Comparison of ENCODE assay signal across 13 cellular contexts in the genomic region with DNA sequence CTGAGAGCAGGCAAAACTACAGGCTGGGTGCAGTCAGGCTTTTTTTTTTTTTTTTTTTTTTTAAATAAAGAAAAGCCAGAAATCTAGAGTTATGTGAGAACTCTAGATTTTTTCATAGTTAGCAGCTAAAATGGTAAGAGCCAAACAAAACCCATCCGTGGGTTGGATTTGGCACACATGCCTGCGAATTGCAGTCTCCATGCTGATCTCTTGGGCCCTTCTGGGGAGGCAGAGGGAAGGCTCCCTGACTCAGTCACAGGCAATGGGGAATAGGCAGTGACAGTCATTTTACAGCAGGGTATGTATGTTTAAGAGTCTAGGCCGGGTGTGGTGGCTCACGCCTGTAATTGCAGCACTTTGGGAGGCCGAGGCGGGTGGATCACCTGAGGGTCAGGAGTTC. TPM values are rescaled to one million over a fixed set of nuclear protein-coding genes. Genes with fewer than 3 reads are reported as not detected.
A peak's percentile ranks its signal among the peaks of the same experiment; 100 is the strongest.
DNase-seq lines count a peak whose midpoint lies in the region; ATAC-seq and TF ChIP-seq lines count a peak whose summit lies in the region.
"Had no signal": no experiment of that assay in that cellular context is flagged by ENCODE, and none has a peak within 500 bp of the region (broad histone marks: within the 10 kb centered on the region; RNA-seq: fewer than 3 reads in every experiment).

No MANE protein-coding gene starts in this region.

- intact Hi-C loops in activated CD8-positive, alpha-beta T cell treated with anti-CD3 and anti-CD28 coated beads for 36 hours (cut with micrococcal nuclease) = no loop called here
- intact Hi-C loops in left colon (cut with DNase I, micrococcal nuclease) = no loop called here

- H3K36me3 Mint-ChIP-seq in stimulated activated naive CD8-positive, alpha-beta T cell treated with anti-CD3 and anti-CD28 coated beads, Interleukin-15, Interleukin-2, amounts not matched to agents 100 ng/mL and 50 ng/mL, for 24 hours (ENCODE audit: low read depth) = peaks cover 58% of the 10 kb centered on the region
- peaks cover 54% of the 10 kb centered on the region for H3K36me3 Mint-ChIP-seq in activated CD8-positive, alpha-beta T cell treated with anti-CD3 and anti-CD28 coated beads for 36 hours (ENCODE audit: low read depth)
- H3K36me3 Mint-ChIP-seq in type B pancreatic cell = peaks cover 39% of the 10 kb centered on the region

- peak overlapping the region; percentile 90 for H3K4me3 Mint-ChIP-seq in stimulated activated naive CD8-positive, alpha-beta T cell treated with anti-CD3 and anti-CD28 coated beads, Interleukin-15, Interleukin-2, amounts not matched to agents 100 ng/mL and 50 ng/mL, for 24 hours
- peak overlapping the region; percentile 97 for H3K4me3 Mint-ChIP-seq in activated CD8-positive, alpha-beta T cell treated with anti-CD3 and anti-CD28 coated beads for 36 hours
- H3K4me3 Mint-ChIP-seq in type B pancreatic cell = peak overlapping the region; percentile 44

- H3K4me1 Mint-ChIP-seq in stimulated activated naive CD8-positive, alpha-beta T cell treated with anti-CD3 and anti-CD28 coated beads, Interleukin-15, Interleukin-2, amounts not matched to agents 100 ng/mL and 50 ng/mL, for 24 hours (ENCODE audit: low read depth) = peaks cover 77% of the 10 kb centered on the region
- peaks cover 54% of the 10 kb centered on the region for H3K4me1 Mint-ChIP-seq in activated CD8-positive, alpha-beta T cell treated with anti-CD3 and anti-CD28 coated beads for 36 hours (ENCODE audit: low read depth)
- peaks cover 33% of the 10 kb centered on the region for H3K4me1 Mint-ChIP-seq in type B pancreatic cell (ENCODE audit: unreplicated experiment)

- H3K9me3 Mint-ChIP-seq in stimulated activated naive CD8-positive, alpha-beta T cell treated with anti-CD3 and anti-CD28 coated beads, Interleukin-15, Interleukin-2, amounts not matched to agents 100 ng/mL and 50 ng/mL, for 24 hours = no peaks in the 10 kb centered on the region
- H3K9me3 Mint-ChIP-seq in activated CD8-positive, alpha-beta T cell treated with anti-CD3 and anti-CD28 coated beads for 36 hours = no peaks in the 10 kb centered on the region
- no peaks in the 10 kb centered on the region for H3K9me3 Mint-ChIP-seq in type B pancreatic cell
- H3K9me3 Mint-ChIP-seq: effector memory CD8-positive, alpha-beta T cell had no signal

- no peak for ATAC-seq in stimulated activated naive CD8-positive, alpha-beta T cell treated with anti-CD3 and anti-CD28 coated beads, Interleukin-15, Interleukin-2, amounts not matched to agents 100 U/mL and 50 U/mL, for 24 hours
- ATAC-seq in activated CD8-positive, alpha-beta T cell treated with anti-CD3 and anti-CD28 coated beads for 36 hours = no peak
- ATAC-seq in left colon = no peak
- ATAC-seq: effector memory CD8-positive, alpha-beta T cell had no signal

- H3K4me3 ChIP-seq in fibroblast of the aortic adventitia (ENCODE audit: low read depth, low read length) = peak overlapping the region; percentile 65

- TF ChIP-seq CTCF in activated CD8-positive, alpha-beta T cell treated with anti-CD3 and anti-CD28 coated beads for 36 hours (IDR thresholded peaks at IDR 0.05) = no peak
- TF ChIP-seq CTCF in fibroblast of the aortic adventitia (IDR thresholded peaks at IDR 0.05; ENCODE audit: insufficient read depth, low read length) = no peak
- no peak for TF ChIP-seq CTCF in type B pancreatic cell (conservative IDR thresholded peaks at IDR 0.05)

- POLR2A ChIA-PET in activated CD8-positive, alpha-beta T cell treated with anti-CD3 and anti-CD28 coated beads for 36 hours (lab: Charles Lee) = interaction anchor here (1.0 to 8.2 kb wide), 5 partner anchors 15 to 109 kb away, joined by 3 to 141 read pairs (median 4); a partner anchor contains a TSS

- H3K27me3 Mint-ChIP-seq in stimulated activated naive CD8-positive, alpha-beta T cell treated with anti-CD3 and anti-CD28 coated beads, Interleukin-15, Interleukin-2, amounts not matched to agents 100 ng/mL and 50 ng/mL, for 24 hours = no peaks in the 10 kb centered on the region
- no peaks in the 10 kb centered on the region for H3K27me3 Mint-ChIP-seq in activated CD8-positive, alpha-beta T cell treated with anti-CD3 and anti-CD28 coated beads for 36 hours
- no peaks in the 10 kb centered on the region for H3K27me3 Mint-ChIP-seq in type B pancreatic cell
- H3K27me3 Mint-ChIP-seq: effector memory CD8-positive, alpha-beta T cell had no signal

- DNase-seq in stimulated activated naive CD8-positive, alpha-beta T cell treated with anti-CD3 and anti-CD28 coated beads, Interleukin-15, Interleukin-2, amounts not matched to agents 100 U/mL and 50 U/mL, for 24 hours = no peak
- DNase-seq in activated CD8-positive, alpha-beta T cell treated with anti-CD3 and anti-CD28 coated beads for 36 hours = no peak
- DNase-seq in fibroblast of the aortic adventitia (ENCODE audit: low read depth) = peak; percentile 53
- DNase-seq in type B pancreatic cell (ENCODE audit: extremely low spot score, unreplicated experiment) = no peak
- no peak for DNase-seq in left colon
- DNase-seq in cortex of kidney (lab: John Stamatoyannopoulos, UW) = no peak
- DNase-seq in NCI-H748 treated with DMSO at 0.1 percent for 48 hours (lab: John Stamatoyannopoulos, UW) = no peak
- DNase-seq: effector memory CD8-positive, alpha-beta T cell; MG63; NCI-H526 treated with DMSO at 0.1 percent for 48 hours had no signal

- CTCF ChIA-PET in activated CD8-positive, alpha-beta T cell treated with anti-CD3 and anti-CD28 coated beads for 36 hours (lab: Charles Lee) = interaction anchor here (1.1 to 1.2 kb wide), 3 partner anchors 54 to 74 kb away, joined by 3 to 4 read pairs (median 3); a partner anchor contains a TSS

- peak overlapping the region; percentile 96 for H3K27ac Mint-ChIP-seq in stimulated activated naive CD8-positive, alpha-beta T cell treated with anti-CD3 and anti-CD28 coated beads, Interleukin-15, Interleukin-2, amounts not matched to agents 100 ng/mL and 50 ng/mL, for 24 hours
- peak overlapping the region; percentile 41 for H3K27ac Mint-ChIP-seq in activated CD8-positive, alpha-beta T cell treated with anti-CD3 and anti-CD28 coated beads for 36 hours
- no peak overlapping the region for H3K27ac Mint-ChIP-seq in type B pancreatic cell

RNA-seq across cellular contexts. Expression of a gene that starts 2.6 kb away (rescaled TPM):
- total RNA-seq in activated CD8-positive, alpha-beta T cell treated with anti-CD3 and anti-CD28 coated beads for 36 hours = 10 to 100 TPM; 71.5 to 73.3 TPM
- total RNA-seq in fibroblast of the aortic adventitia (ENCODE audit: low replicate concordance) (39.7 and 98.0 TPM in 2 replicates), type B pancreatic cell (ENCODE audit: low replicate concordance) (54.0 and 60.4 TPM in 2 replicates), left colon (10 to 100 TPM; 34.5 to 37.6 TPM)

RNA-seq across cellular contexts. Expression of a gene that starts 18.3 kb away (rescaled TPM):
- total RNA-seq in activated CD8-positive, alpha-beta T cell treated with anti-CD3 and anti-CD28 coated beads for 36 hours = 10 to 100 TPM; 27.0 to 27.7 TPM
- total RNA-seq in fibroblast of the aortic adventitia (ENCODE audit: low replicate concordance) = 6.0 and 16.1 TPM in 2 replicates
- total RNA-seq in type B pancreatic cell (ENCODE audit: low replicate concordance) = 15.8 and 19.6 TPM in 2 replicates
- 1 to 10 TPM; 1.3 to 2.3 TPM for total RNA-seq in left colon

RNA-seq across cellular contexts. Expression of a gene that starts 23.4 kb away (rescaled TPM):
- total RNA-seq in activated CD8-positive, alpha-beta T cell treated with anti-CD3 and anti-CD28 coated beads for 36 hours = 1 to 10 TPM; 4.2 to 4.4 TPM
- total RNA-seq in fibroblast of the aortic adventitia (ENCODE audit: low replicate concordance) = 0.41 and 2.3 TPM in 2 replicates
- total RNA-seq in type B pancreatic cell (ENCODE audit: low replicate concordance) = 4.3 and 4.7 TPM in 2 replicates
- 1 to 10 TPM; 1.3 to 1.8 TPM for total RNA-seq in left colon

RNA-seq across cellular contexts. Expression of a gene that starts 26.8 kb away (rescaled TPM):
- not detected for total RNA-seq in activated CD8-positive, alpha-beta T cell treated with anti-CD3 and anti-CD28 coated beads for 36 hours
- total RNA-seq in fibroblast of the aortic adventitia (ENCODE audit: low replicate concordance) (not detected in 2 replicates), type B pancreatic cell (ENCODE audit: low replicate concordance) (not detected in 2 replicates), left colon (not detected)
- total RNA-seq: kidney epithelial cell, renal cortical epithelial cell had no signal

RNA-seq across cellular contexts. Expression of a gene that starts 40.1 kb away (rescaled TPM):
- total RNA-seq in activated CD8-positive, alpha-beta T cell treated with anti-CD3 and anti-CD28 coated beads for 36 hours = 1 to 10 TPM; 6.9 to 7.7 TPM
- total RNA-seq in fibroblast of the aortic adventitia (ENCODE audit: low replicate concordance) (18.3 and 21.0 TPM in 2 replicates), type B pancreatic cell (ENCODE audit: low replicate concordance) (33.9 and 35.4 TPM in 2 replicates), left colon (10 to 100 TPM; 24.2 to 28.0 TPM)

Comparison
In these comparisons a context has a peak if more than half of its experiments do, and no peak if none do; other contexts are left out.
1. H3K4me3 Mint-ChIP-seq: peak in every context shown above with its lines; median percentile 97 in activated CD8-positive, alpha-beta T cell treated with anti-CD3 and anti-CD28 coated beads for 36 hours; 90 in stimulated activated naive CD8-positive, alpha-beta T cell treated with anti-CD3 and anti-CD28 coated beads, Interleukin-15, Interleukin-2, amounts not matched to agents 100 ng/mL and 50 ng/mL, for 24 hours; 44 in type B pancreatic cell.